In genomic region chr19:50581795-50582660, GRCh38 we compare ENCODE assay signal across 9 cellular contexts. TPM values are rescaled to one million over a fixed set of nuclear protein-coding genes. Genes with fewer than 3 reads are reported as not detected.
"Had no signal": no experiment of that assay in that cellular context is flagged by ENCODE, and none has a peak within 500 bp of the region (broad histone marks: within the 10 kb centered on the region; RNA-seq: fewer than 3 reads in every experiment).

No MANE protein-coding gene starts in this region.

RNA-seq across cellular contexts. Expression of gene LRRC4B, which starts 13.8 kb away (rescaled TPM):
- total RNA-seq: activated CD4-positive, alpha-beta memory T cell treated with anti-CD3 and anti-CD28 coated beads, Interleukin-2, amount 10 ng/mL, durations not matched to agents 7 days and 5 days; activated CD4-positive, alpha-beta T cell treated with anti-CD3 and anti-CD28 coated beads for 36 hours; activated CD4-positive, alpha-beta T cell treated with anti-CD3 and anti-CD28 coated beads, Interleukin-2, amount 10 ng/mL, durations not matched to agents 7 days and 5 days; activated CD8-positive, alpha-beta memory T cell treated with anti-CD3 and anti-CD28 coated beads, Interleukin-2, amount 10 ng/mL, durations not matched to agents 7 days and 5 days; activated CD8-positive, alpha-beta T cell treated with anti-CD3 and anti-CD28 coated beads, Interleukin-2, amount 10 ng/mL, durations not matched to agents 7 days and 5 days; activated naive CD8-positive, alpha-beta T cell treated with anti-CD3 and anti-CD28 coated beads, Interleukin-2, amount 10 ng/mL, durations not matched to agents 7 days and 5 days; activated T-helper 2 cell treated with anti-CD3 and anti-CD28 coated beads, Interferon-gamma antibody, Interleukin-2, Interleukin-4, amounts not matched to agents 10 μg/mL and 5 μg/mL and 100 μg/mL, durations not matched to agents 14 hours and 24 hours and 36 hours; bronchial epithelial cell had no signal

RNA-seq across cellular contexts. Expression of gene SYT3, which starts 57.7 kb away (rescaled TPM):
- total RNA-seq: activated CD4-positive, alpha-beta memory T cell treated with anti-CD3 and anti-CD28 coated beads, Interleukin-2, amount 10 ng/mL, durations not matched to agents 7 days and 5 days; activated CD4-positive, alpha-beta T cell treated with anti-CD3 and anti-CD28 coated beads, Interleukin-2, amount 10 ng/mL, durations not matched to agents 7 days and 5 days; activated CD8-positive, alpha-beta memory T cell treated with anti-CD3 and anti-CD28 coated beads, Interleukin-2, amount 10 ng/mL, durations not matched to agents 7 days and 5 days; activated CD8-positive, alpha-beta T cell treated with anti-CD3 and anti-CD28 coated beads, Interleukin-2, amount 10 ng/mL, durations not matched to agents 7 days and 5 days; activated T-helper 2 cell treated with anti-CD3 and anti-CD28 coated beads, Interferon-gamma antibody, Interleukin-2, Interleukin-4, amounts not matched to agents 10 μg/mL and 5 μg/mL and 100 μg/mL, durations not matched to agents 14 hours and 24 hours and 36 hours; bronchial epithelial cell; cardiac septum had no signal
